ENCODE assay signal across 8 cellular contexts in genomic region chr6:112535816-112536215, GRCh38.
"Had no signal": no experiment of that assay in that cellular context is flagged by ENCODE, and none has a peak within 500 bp of the region (broad histone marks: within the 10 kb centered on the region; RNA-seq: fewer than 3 reads in every experiment).

No MANE protein-coding gene starts in this region.

- DNase-seq: GDM1, GF-D8 had no signal

- FAIRE-seq: G401.6, GM12878, GM12891, GM12892, GM18507, GM19239 had no signal

- H3K4me3 ChIP-seq: GM12878 had no signal

- ATAC-seq: GM12878 had no signal
